19 cellular contexts compared by ENCODE assay signal in genomic region chr10:649445-649797, GRCh38. TPM values are rescaled to one million over a fixed set of nuclear protein-coding genes. Genes with fewer than 3 reads are reported as not detected.
DNase-seq lines count a peak whose midpoint lies in the region; ATAC-seq, FAIRE-seq and TF ChIP-seq lines count a peak whose summit lies in the region.
"Had no signal": no experiment of that assay in that cellular context is flagged by ENCODE, and none has a peak within 500 bp of the region (broad histone marks: within the 10 kb centered on the region; RNA-seq: fewer than 3 reads in every experiment).

No MANE protein-coding gene starts in this region.

- H2AFZ ChIP-seq in HepG2 (ENCODE audit: low read length): no peak overlapping the region
- H2AFZ ChIP-seq: neural progenitor cell had no signal

- H3K27me3 ChIP-seq in Caco-2 (replicated peaks; ENCODE audit: control insufficient read depth, insufficient read depth, low read length) (no peaks in the 10 kb centered on the region), HepG2 (ENCODE audit: control insufficient read depth in 1 of 2, insufficient read depth in 2 of 2, low read length in 2 of 2) (no peaks in the 10 kb centered on the region), small intestine (ENCODE audit: control insufficient read depth in 2 of 2, insufficient read depth in 2 of 2, low read length in 2 of 2) (peaks cover 0 to 2% of the 10 kb centered on the region in 2 donors)
- H3K27me3 ChIP-seq: neural progenitor cell had no signal

- H3K27ac ChIP-seq in HepG2 (ENCODE audit: extremely low read length, insufficient read depth, low read length) (peak overlapping the region; percentile 83), small intestine (ENCODE audit: low read depth in 1 of 2, low read length in 1 of 2) (peak overlapping the region in 1 of 2 donors; percentile 95)
- H3K27ac ChIP-seq: HL-60, neural progenitor cell had no signal

- H3K36me3 ChIP-seq in Caco-2 (ENCODE audit: control insufficient read depth, insufficient read depth, low read length) (no peaks in the 10 kb centered on the region), HepG2 (replicated peaks in 1 of 2; ENCODE audit: control insufficient read depth in 1 of 2, insufficient read depth in 2 of 2, low read length in 2 of 2) (no peaks in the 10 kb centered on the region; a peak in 1 of 5 replicates), small intestine (ENCODE audit: control insufficient read depth in 2 of 2, insufficient read depth in 2 of 2, low read length in 2 of 2) (no peaks in the 10 kb centered on the region)
- H3K36me3 ChIP-seq: neural progenitor cell had no signal

- H3K9me3 Mint-ChIP-seq in Caco-2 (ENCODE audit: unreplicated experiment) (peaks cover 8% of the 10 kb centered on the region), chondrocyte (ENCODE audit: low read depth) (peaks cover 8% of the 10 kb centered on the region)
- no peaks in the 10 kb centered on the region for H3K9me3 Mint-ChIP-seq in activated CD4-positive, alpha-beta T cell treated with anti-CD3 and anti-CD28 coated beads for 36 hours (ENCODE audit: low read depth)
- H3K9me3 Mint-ChIP-seq: activated CD4-positive, alpha-beta T cell treated with anti-CD3 and anti-CD28 coated beads, Interleukin-2, amount 10 ng/mL, durations not matched to agents 24 days and 14 days; activated T-helper 17 cell treated with anti-CD3 and anti-CD28 coated beads, Interleukin-2, amount 50 U/mL, for 72 hours; CD4-positive, CD25-positive, alpha-beta regulatory T cell; T-cell had no signal

- TSS peak; percentile 40 for BruUV-seq in Caco-2 (replicated peaks; lab: Mats Ljungman, UMichigan)
- no TSS peak for BruUV-seq in HepG2 (replicated peaks; lab: Mats Ljungman, UMichigan)

- H3K4me3 Mint-ChIP-seq in Caco-2 (ENCODE audit: unreplicated experiment) (peak overlapping the region; percentile 66), chondrocyte (ENCODE audit: unreplicated experiment) (no peak overlapping the region)
- H3K4me3 Mint-ChIP-seq in activated CD4-positive, alpha-beta T cell treated with anti-CD3 and anti-CD28 coated beads for 36 hours: no peak overlapping the region
- H3K4me3 Mint-ChIP-seq: activated CD4-positive, alpha-beta T cell treated with anti-CD3 and anti-CD28 coated beads, Interleukin-2, amount 10 ng/mL, durations not matched to agents 24 days and 14 days; activated naive CD8-positive, alpha-beta T cell treated with anti-CD3 and anti-CD28 coated beads for 36 hours; activated T-helper 17 cell treated with anti-CD3 and anti-CD28 coated beads, Interleukin-2, amount 50 U/mL, for 72 hours; CD4-positive, CD25-positive, alpha-beta regulatory T cell; neural progenitor cell; T-cell had no signal

- CTCF ChIA-PET in Caco-2 (lab: Charles Lee): interaction anchor here (1.5 to 1.6 kb wide), 2 partner anchors 102 to 140 kb away, joined by 3 to 5 read pairs; no protein-coding TSS in a partner anchor
- CTCF ChIA-PET in HepG2 (lab: Yijun Ruan, JAX; ENCODE audit: low intra/inter-chr PET ratio, low total read pairs): no interaction called here
- CTCF ChIA-PET in activated CD4-positive, alpha-beta T cell treated with anti-CD3 and anti-CD28 coated beads for 36 hours (lab: Charles Lee): no interaction called here

- no peak for FAIRE-seq in HepG2 (lab: Jason Lieb, UNC)
- peak; percentile 36 for FAIRE-seq in small intestine (lab: Jason Lieb, UNC)
- FAIRE-seq: endometrium, H1 had no signal

- H3K9ac ChIP-seq in HepG2 (ENCODE audit: insufficient read depth, low read depth, low read length): no peak overlapping the region
- H3K9ac ChIP-seq: neural progenitor cell had no signal

- 49% methylated on average over 4 of the region's 4 CpGs for WGBS in HepG2 (ENCODE audit: low lambda C conversion rate)
- 20 to 52% (median 26%) methylated on average over 4 of the region's 4 CpGs for WGBS in small intestine, 3 donors

- no peaks in the 10 kb centered on the region for H3K27me3 Mint-ChIP-seq in Caco-2 (ENCODE audit: insufficient read depth, unreplicated experiment)
- H3K27me3 Mint-ChIP-seq in chondrocyte (ENCODE audit: low read depth): no peaks in the 10 kb centered on the region
- no peaks in the 10 kb centered on the region for H3K27me3 Mint-ChIP-seq in activated CD4-positive, alpha-beta T cell treated with anti-CD3 and anti-CD28 coated beads for 36 hours
- H3K27me3 Mint-ChIP-seq: activated CD4-positive, alpha-beta T cell treated with anti-CD3 and anti-CD28 coated beads, Interleukin-2, amount 10 ng/mL, durations not matched to agents 24 days and 14 days; CD4-positive, CD25-positive, alpha-beta regulatory T cell had no signal

- H3K4me1 Mint-ChIP-seq in Caco-2 (ENCODE audit: low read depth, unreplicated experiment): peaks cover 17% of the 10 kb centered on the region
- H3K4me1 Mint-ChIP-seq in chondrocyte (ENCODE audit: low read depth): peaks cover 28% of the 10 kb centered on the region
- no peaks in the 10 kb centered on the region for H3K4me1 Mint-ChIP-seq in activated CD4-positive, alpha-beta T cell treated with anti-CD3 and anti-CD28 coated beads for 36 hours
- H3K4me1 Mint-ChIP-seq: activated CD4-positive, alpha-beta T cell treated with anti-CD3 and anti-CD28 coated beads, Interleukin-2, amount 10 ng/mL, durations not matched to agents 24 days and 14 days; activated naive CD8-positive, alpha-beta T cell treated with anti-CD3 and anti-CD28 coated beads for 36 hours; activated T-helper 17 cell treated with anti-CD3 and anti-CD28 coated beads, Interleukin-2, amount 50 U/mL, for 72 hours; CD4-positive, CD25-positive, alpha-beta regulatory T cell; T-cell had no signal

- POLR2A ChIA-PET in Caco-2 (lab: Charles Lee) (interaction anchor here (1.2 kb wide), 1 partner anchor 12 kb away, joined by 7 read pairs; no protein-coding TSS in a partner anchor), HepG2 (lab: Yijun Ruan, JAX) (interaction anchor here (1.4 to 1.8 kb wide), 3 partner anchors 12 to 24 kb away, joined by 6 to 21 read pairs (median 14); no protein-coding TSS in a partner anchor)
- POLR2A ChIA-PET in activated CD4-positive, alpha-beta T cell treated with anti-CD3 and anti-CD28 coated beads for 36 hours (lab: Charles Lee): no interaction called here

- peak; percentile 10; the same call in 2 of the 3 replicates for ATAC-seq in HepG2
- ATAC-seq in activated CD4-positive, alpha-beta T cell treated with anti-CD3 and anti-CD28 coated beads for 36 hours: no peak
- ATAC-seq in GM21526 (IDR thresholded peaks at IDR 0.05; ENCODE audit: low FRiP score, unreplicated experiment): no peak
- ATAC-seq: activated T-helper 17 cell treated with anti-CD3 and anti-CD28 coated beads, Interleukin-2, amount 50 U/mL, for 72 hours; T-cell had no signal

- H3K9me3 ChIP-seq in Caco-2: no peaks in the 10 kb centered on the region
- no peaks in the 10 kb centered on the region for H3K9me3 ChIP-seq in HepG2 (ENCODE audit: low read length)
- H3K9me3 ChIP-seq in small intestine (ENCODE audit: control insufficient read depth, low read depth): no peaks in the 10 kb centered on the region

- no peak for TF ChIP-seq EP300 in HepG2 (IDR thresholded peaks at IDR 0.05; ENCODE audit: low read depth in 2 of 2, low read length in 2 of 2)
- TF ChIP-seq EP300 in HepG2 (CRISPR knock-in tag; IDR thresholded peaks at IDR 0.05; ENCODE audit: borderline replicate concordance): no peak

- H3K4me3 ChIP-seq in Caco-2 (ENCODE audit: low read depth, low read length): no peak overlapping the region
- H3K4me3 ChIP-seq in HepG2 (replicated peaks in 1 of 3; ENCODE audit: insufficient read depth in 1 of 3, low read depth in 2 of 3, low read length in 3 of 3): peak overlapping the region in 1 of 3 experiments; percentile 75; a peak in 2 of 6 replicates
- no peak overlapping the region for H3K4me3 ChIP-seq in small intestine (ENCODE audit: low read depth in 1 of 2, low read length in 2 of 2)
- H3K4me3 ChIP-seq: neural progenitor cell had no signal

- H3K4me1 ChIP-seq in Caco-2 (peaks cover 24% of the 10 kb centered on the region), HepG2 (ENCODE audit: insufficient read depth, low read length) (peaks cover 30% of the 10 kb centered on the region), small intestine (ENCODE audit: control insufficient read depth in 2 of 2, insufficient read depth in 1 of 2, low read depth in 1 of 2, low read length in 1 of 2) (no peaks in the 10 kb centered on the region)

- H3K4me2 ChIP-seq in HepG2 (ENCODE audit: low read depth, low read length): peak overlapping the region; percentile 86
- H3K4me2 ChIP-seq: neural progenitor cell had no signal

- H4K20me1 ChIP-seq in HepG2 (ENCODE audit: insufficient read depth, low read length): no peaks in the 10 kb centered on the region

- intact Hi-C loops in Caco-2 (cut with micrococcal nuclease; ENCODE audit: unreplicated experiment): no loop called here
- intact Hi-C loops in HepG2 (cut with micrococcal nuclease; ENCODE audit: unreplicated experiment): no loop called here
- intact Hi-C loops in activated CD4-positive, alpha-beta T cell treated with anti-CD3 and anti-CD28 coated beads for 36 hours (cut with DNase I, micrococcal nuclease): no loop called here

- in situ Hi-C loops in HepG2 (cut with HindIII; ENCODE audit: extremely low pct_ligation_motif_present, low pct_unique_long_range_greater_than_20kb): no loop called here

- H3K27ac Mint-ChIP-seq in Caco-2 (ENCODE audit: unreplicated experiment) (no peak overlapping the region), chondrocyte (ENCODE audit: unreplicated experiment) (peak overlapping the region; percentile 36)
- no peak overlapping the region for H3K27ac Mint-ChIP-seq in activated CD4-positive, alpha-beta T cell treated with anti-CD3 and anti-CD28 coated beads for 36 hours
- H3K27ac Mint-ChIP-seq: activated CD4-positive, alpha-beta T cell treated with anti-CD3 and anti-CD28 coated beads, Interleukin-2, amount 10 ng/mL, durations not matched to agents 24 days and 14 days; activated naive CD8-positive, alpha-beta T cell treated with anti-CD3 and anti-CD28 coated beads for 36 hours; activated T-helper 17 cell treated with anti-CD3 and anti-CD28 coated beads, Interleukin-2, amount 50 U/mL, for 72 hours; CD4-positive, CD25-positive, alpha-beta regulatory T cell; T-cell had no signal

- no peak for TF ChIP-seq POLR2A in HepG2 (IDR thresholded peaks at IDR 0.05; ENCODE audit: insufficient read depth in 1 of 2, low read depth in 2 of 2, low read length in 2 of 2)

- DNase-seq in Caco-2: peak in 1 of 2 experiments; percentile 7
- DNase-seq in chondrocyte (ENCODE audit: low spot score): no peak
- peak; percentile 31 for DNase-seq in HepG2 (ENCODE audit: low spot score)
- DNase-seq in small intestine: no peak
- no peak for DNase-seq in NCI-H146 treated with DMSO at 0.1 percent for 48 hours (lab: John Stamatoyannopoulos, UW; ENCODE audit: unreplicated experiment)
- DNase-seq in activated naive CD4-positive, alpha-beta T cell treated with anti-CD3 and anti-CD28 coated beads, Interleukin-2, amount 50 U/mL, for 16 hours: no peak
- no peak for DNase-seq in activated CD4-positive, alpha-beta T cell treated with anti-CD3 and anti-CD28 coated beads for 36 hours
- DNase-seq: activated CD4-positive, alpha-beta T cell treated with anti-CD3 and anti-CD28 coated beads, Interleukin-2, amount 10 ng/mL, durations not matched to agents 24 days and 14 days; activated naive CD8-positive, alpha-beta T cell treated with anti-CD3 and anti-CD28 coated beads for 36 hours; CD4-positive, CD25-positive, alpha-beta regulatory T cell; NCI-H1417 treated with DMSO at 0.1 percent for 48 hours; stimulated activated CD4-positive, alpha-beta T cell treated with anti-CD3 and anti-CD28 coated beads, Interleukin-12 subunit alpha, Interleukin-12 subunit beta, amount 100 ng/mL, for 4 hours had no signal

- H3K36me3 Mint-ChIP-seq in Caco-2 (ENCODE audit: insufficient read depth, unreplicated experiment): peaks cover 18% of the 10 kb centered on the region
- H3K36me3 Mint-ChIP-seq in chondrocyte (ENCODE audit: low read depth): peaks cover 3% of the 10 kb centered on the region
- H3K36me3 Mint-ChIP-seq in activated CD4-positive, alpha-beta T cell treated with anti-CD3 and anti-CD28 coated beads for 36 hours (ENCODE audit: low read depth): no peaks in the 10 kb centered on the region
- H3K36me3 Mint-ChIP-seq: activated naive CD8-positive, alpha-beta T cell treated with anti-CD3 and anti-CD28 coated beads for 36 hours; CD4-positive, CD25-positive, alpha-beta regulatory T cell; T-cell had no signal

- TF ChIP-seq CTCF in Caco-2 (IDR thresholded peaks at IDR 0.05; ENCODE audit: insufficient read depth in 1 of 2, low read depth in 1 of 2, low read length in 1 of 2, severe bottlenecking in 1 of 2, unreplicated experiment in 1 of 2) (no peak), chondrocyte (IDR thresholded peaks at IDR 0.05) (no peak), HepG2 (CRISPR knock-in tag; IDR thresholded peaks at IDR 0.05) (no peak)

- H3K79me2 ChIP-seq in HepG2 (ENCODE audit: insufficient read depth, low read length): peaks cover 26% of the 10 kb centered on the region

- no peak for TF ChIP-seq RAD21 in HepG2 (CRISPR knock-in tag; IDR thresholded peaks at IDR 0.05)

RNA-seq across cellular contexts. Expression of gene DIP2C, which starts 40.0 kb away (rescaled TPM):
- total RNA-seq in Caco-2 (2022) (11.2 and 11.4 TPM in 2 replicates), chondrocyte (47.9 to 91.0 TPM (median 48.3 TPM) in 3 replicates), HepG2 (2016; rRNA removed; fragmentation: Illumina TruSeq; extraction: Trizol) (2.2 and 2.7 TPM in 2 replicates)
- total RNA-seq in HepG2 (2016; cell fraction: cytosol; rRNA removed; fragmentation: Illumina TruSeq; extraction: Trizol; ENCODE audit: low read depth): 4.0 and 4.2 TPM in 2 replicates
- total RNA-seq in HepG2 (2016; cell fraction: insoluble cytoplasmic fraction; rRNA removed; fragmentation: Illumina TruSeq; extraction: Trizol): 2.2 and 2.3 TPM in 2 replicates
- 2.5 and 3.0 TPM in 2 replicates for total RNA-seq in HepG2 (2016; cell fraction: membrane; rRNA removed; fragmentation: Illumina TruSeq; extraction: Trizol)
- total RNA-seq in HepG2 (2016; cell fraction: nucleus; rRNA removed; fragmentation: Illumina TruSeq; extraction: Trizol): 2.7 and 3.4 TPM in 2 replicates
- polyA plus RNA-seq in HepG2 (2011; rRNA removed) (2.7 and 3.0 TPM in 2 replicates), small intestine (1 to 10 TPM; 3.1 to 6.2 (median 3.2) TPM)
- 2.9 and 3.2 TPM in 2 replicates for polyA plus RNA-seq in HepG2 (2011; cell fraction: cytosol; rRNA removed)
- polyA plus RNA-seq in HepG2 (2011; cell fraction: nucleus; rRNA removed): 8.3 and 9.5 TPM in 2 replicates
- polyA plus RNA-seq in HepG2 (2012): 3.6 and 4.9 TPM in 2 replicates
- polyA plus RNA-seq in HepG2 (2016; cell fraction: cytosol; fragmentation: Illumina TruSeq; extraction: Trizol; ENCODE audit: low read depth): 0.23 TPM in 2 replicates
- polyA plus RNA-seq in HepG2 (2016; cell fraction: insoluble cytoplasmic fraction; fragmentation: Illumina TruSeq; extraction: Trizol; ENCODE audit: low read depth): 2.0 and 2.4 TPM in 2 replicates
- 0.55 and 0.69 TPM in 2 replicates for polyA plus RNA-seq in HepG2 (2016; cell fraction: membrane; fragmentation: Illumina TruSeq; extraction: Trizol; ENCODE audit: low read depth)
- polyA plus RNA-seq in HepG2 (2016; cell fraction: nucleus; fragmentation: Illumina TruSeq; extraction: Trizol; ENCODE audit: insufficient read depth, low read depth): 4.2 and 4.7 TPM in 2 replicates
- polyA minus RNA-seq in HepG2 (2011; rRNA and poly(A)+ RNA removed; ENCODE audit: low replicate concordance): 0.70 and 7.2 TPM in 2 replicates
- 3.9 and 4.3 TPM in 2 replicates for polyA minus RNA-seq in HepG2 (2011; cell fraction: cytosol; rRNA and poly(A)+ RNA removed)
- 7.5 and 9.1 TPM in 2 replicates for polyA minus RNA-seq in HepG2 (2011; cell fraction: nucleus; rRNA and poly(A)+ RNA removed)
- total RNA-seq in activated CD4-positive, alpha-beta T cell treated with anti-CD3 and anti-CD28 coated beads for 36 hours: under 1 TPM; 0.76 to 0.94 TPM
